ENCODE assay signal across 16 cellular contexts in genomic region chr17:21701090-21701489, GRCh38. TPM values are rescaled to one million over a fixed set of nuclear protein-coding genes. Genes with fewer than 3 reads are reported as not detected.
"Had no signal": no experiment of that assay in that cellular context is flagged by ENCODE, and none has a peak within 500 bp of the region (broad histone marks: within the 10 kb centered on the region; RNA-seq: fewer than 3 reads in every experiment).

No MANE protein-coding gene starts in this region.

RNA-seq across cellular contexts. Expression of gene KCNJ18, which starts 8.8 kb away (rescaled TPM):
- total RNA-seq: activated CD4-positive, alpha-beta memory T cell treated with anti-CD3 and anti-CD28 coated beads, Interleukin-2, amount 10 ng/mL, durations not matched to agents 7 days and 5 days; activated CD4-positive, alpha-beta T cell treated with anti-CD3 and anti-CD28 coated beads for 36 hours; activated CD4-positive, alpha-beta T cell treated with anti-CD3 and anti-CD28 coated beads, Interleukin-2, amount 10 ng/mL, durations not matched to agents 7 days and 5 days; activated CD8-positive, alpha-beta memory T cell treated with anti-CD3 and anti-CD28 coated beads, Interleukin-2, amount 10 ng/mL, durations not matched to agents 7 days and 5 days; activated CD8-positive, alpha-beta T cell treated with anti-CD3 and anti-CD28 coated beads, Interleukin-2, amount 10 ng/mL, durations not matched to agents 7 days and 5 days; activated naive CD8-positive, alpha-beta T cell treated with anti-CD3 and anti-CD28 coated beads, Interleukin-2, amount 10 ng/mL, durations not matched to agents 7 days and 5 days; activated T-helper 2 cell treated with anti-CD3 and anti-CD28 coated beads, Interferon-gamma antibody, Interleukin-2, Interleukin-4, amounts not matched to agents 10 μg/mL and 5 μg/mL and 100 μg/mL, durations not matched to agents 14 hours and 24 hours and 36 hours; ascending aorta; bronchial epithelial cell; cardiac muscle cell; T-cell; T-helper 1 cell treated with Interleukin-12 subunit alpha and Interleukin-12 subunit beta and Interleukin-4 antibody, amounts not matched to agents 30 ng/mL and 1 ng/mL, for 36 hours; T-helper 17 cell; T-helper 2 cell treated with Interferon-gamma antibody and Interleukin-4, amounts not matched to agents 100 ng/mL and 5 ng/mL, for 36 hours; WTC11 had no signal
- polyA plus RNA-seq: adipose tissue, cardiac muscle cell had no signal
